ENCODE assay signal across 16 cellular contexts in the genomic region with DNA sequence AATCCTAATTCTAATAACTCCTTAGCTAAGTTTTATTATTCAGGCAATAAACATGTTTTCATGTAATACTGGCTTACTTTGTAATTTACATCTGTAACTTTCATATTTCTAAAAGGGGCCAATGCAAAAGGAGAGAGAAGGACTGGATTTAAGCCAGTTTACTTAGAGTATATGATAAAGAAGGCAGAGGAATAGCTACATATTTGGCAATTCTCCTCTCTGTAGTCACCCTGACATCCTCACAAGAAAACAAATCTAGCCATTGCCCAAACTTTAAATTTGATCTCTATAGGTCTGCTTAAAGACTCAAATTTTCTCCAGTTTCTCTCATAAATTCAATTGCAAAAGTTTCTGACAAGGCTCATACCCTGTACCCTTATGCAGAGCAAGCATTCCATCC. TPM values are rescaled to one million over a fixed set of nuclear protein-coding genes. Genes with fewer than 3 reads are reported as not detected.
A peak's percentile ranks its signal among the peaks of the same experiment; 100 is the strongest.
DNase-seq lines count a peak whose midpoint lies in the region; ATAC-seq and TF ChIP-seq lines count a peak whose summit lies in the region.
"Had no signal": no experiment of that assay in that cellular context is flagged by ENCODE, and none has a peak within 500 bp of the region (broad histone marks: within the 10 kb centered on the region; RNA-seq: fewer than 3 reads in every experiment).

No MANE protein-coding gene starts in this region.

- no peak for TF ChIP-seq CTCF in OCI-LY7 (conservative IDR thresholded peaks at IDR 0.05; ENCODE audit: low read length)
- no peak for TF ChIP-seq CTCF in dorsolateral prefrontal cortex (IDR thresholded peaks at IDR 0.05 in 54 of 56, conservative IDR thresholded peaks at IDR 0.05 in 2 of 56; ENCODE audit: low read depth in 1 of 56, partially characterized antibody in 56 of 56)
- TF ChIP-seq CTCF in transverse colon (IDR thresholded peaks at IDR 0.05): no peak

- no peak overlapping the region for H2AFZ ChIP-seq in OCI-LY7 (ENCODE audit: low read length)

- no peaks in the 10 kb centered on the region for H3K9me3 ChIP-seq in OCI-LY7 (ENCODE audit: low read length)
- no peaks in the 10 kb centered on the region for H3K9me3 ChIP-seq in muscle layer of duodenum (ENCODE audit: control insufficient read depth in 1 of 2, low read length in 2 of 2)
- no peaks in the 10 kb centered on the region for H3K9me3 ChIP-seq in transverse colon

- no peak for DNase-seq in OCI-LY7 (ENCODE audit: low spot score)
- no peak for DNase-seq in dorsolateral prefrontal cortex
- DNase-seq in transverse colon: no peak
- no peak for DNase-seq in NCI-H1092 treated with DMSO at 0.1 percent for 48 hours (lab: John Stamatoyannopoulos, UW)
- DNase-seq: activated CD4-positive, alpha-beta T cell treated with anti-CD3 and anti-CD28 coated beads for 48 hours; activated naive CD4-positive, alpha-beta T cell treated with anti-CD3 and anti-CD28 coated beads, Interleukin-2, amount 10 ng/mL, durations not matched to agents 7 days and 5 days; central memory CD4-positive, alpha-beta T cell; DND-41; endodermal cell; immature natural killer cell; NCI-H187; NCI-H510A; stimulated activated CD4-positive, alpha-beta T cell treated with anti-CD3 and anti-CD28 coated beads, Interleukin-15, amount 100 ng/mL, for 24 hours had no signal

- H3K27me3 ChIP-seq in dorsolateral prefrontal cortex (peaks cover 0 to 19% (median 0%) of the 10 kb centered on the region in 45 donors), muscle layer of duodenum (ENCODE audit: low read depth, low read length) (no peaks in the 10 kb centered on the region), transverse colon (no peaks in the 10 kb centered on the region)

- no peak for TF ChIP-seq EP300 in transverse colon (IDR thresholded peaks at IDR 0.05; ENCODE audit: low read depth)

- no peak for ATAC-seq in HG03135 (IDR thresholded peaks at IDR 0.05; ENCODE audit: unreplicated experiment)
- no peak for ATAC-seq in activated CD4-positive, CD25-positive, alpha-beta regulatory T cell treated with anti-CD3 and anti-CD28 coated beads, Interleukin-2, amount 50 U/mL, for 24 hours

- no TSS peak for BruUV-seq in OCI-LY7 (replicated peaks; lab: Mats Ljungman, UMichigan)

- H4K20me1 ChIP-seq in OCI-LY7 (ENCODE audit: insufficient read depth, low read length): no peaks in the 10 kb centered on the region

- TF ChIP-seq POLR2A in transverse colon (IDR thresholded peaks at IDR 0.05): no peak

- CTCF ChIA-PET in OCI-LY7 (lab: Charles Lee; ENCODE audit: unreplicated experiment): no interaction called here

- no peaks in the 10 kb centered on the region for H3K79me2 ChIP-seq in OCI-LY7 (ENCODE audit: insufficient read depth, low read depth, low read length)

- H3K36me3 ChIP-seq in OCI-LY7 (ENCODE audit: insufficient read depth, low read length) (no peaks in the 10 kb centered on the region), muscle layer of duodenum (ENCODE audit: control insufficient read depth in 1 of 2, insufficient read depth in 2 of 2, low read length in 2 of 2) (no peaks in the 10 kb centered on the region), transverse colon (no peaks in the 10 kb centered on the region)

- intact Hi-C loops in OCI-LY7 (cut with micrococcal nuclease; ENCODE audit: unreplicated experiment): no loop called here
- intact Hi-C loops in dorsolateral prefrontal cortex (cut with DNase I): loop anchor here in 1 of 2 donors (10.0 kb wide), 1 partner anchor 59 kb away; no protein-coding TSS in a partner anchor
- intact Hi-C loops in transverse colon (cut with DNase I; ENCODE audit: low total_unique reads): no loop called here

- POLR2A ChIA-PET in OCI-LY7 (lab: Charles Lee): interaction anchor here (0.5 to 0.8 kb wide), 2 partner anchors 14 to 32 kb away, joined by 3 read pairs; no protein-coding TSS in a partner anchor

- H3K9me2 ChIP-seq in OCI-LY7 (ENCODE audit: insufficient read depth, low read length): no peaks in the 10 kb centered on the region

- H3K4me2 ChIP-seq in OCI-LY7 (ENCODE audit: low read length): peak overlapping the region; percentile 10; the same call in 1 of the 2 replicates

- H3K4me1 ChIP-seq in OCI-LY7 (ENCODE audit: insufficient read depth, low read length, poor library complexity, severe bottlenecking) (no peaks in the 10 kb centered on the region), muscle layer of duodenum (ENCODE audit: control insufficient read depth in 1 of 2, insufficient read depth in 2 of 2, low read length in 2 of 2) (peaks cover 0 to 3% of the 10 kb centered on the region in 2 donors), transverse colon (no peaks in the 10 kb centered on the region)

- H3K4me3 ChIP-seq in OCI-LY7 (ENCODE audit: low read depth, low read length, poor library complexity, severe bottlenecking) (no peak overlapping the region), dorsolateral prefrontal cortex (peak overlapping the region in 40 of 59 donors; percentile 5 to 67 (median 58)), muscle layer of duodenum (ENCODE audit: low read depth in 1 of 2, low read length in 2 of 2) (peak overlapping the region; percentile 75 to 87), transverse colon (peak overlapping the region in 2 of 4 donors; percentile 42 to 45)

- H3K27ac ChIP-seq in OCI-LY7 (ENCODE audit: low read depth, low read length, poor library complexity, severe bottlenecking) (no peak overlapping the region), dorsolateral prefrontal cortex (peak overlapping the region in 1 of 59 donors; percentile 14), muscle layer of duodenum (ENCODE audit: low read length) (peak overlapping the region; percentile 6), transverse colon (peak overlapping the region in 3 of 4 donors; percentile 80 to 85 (median 83))

- in situ Hi-C loops in transverse colon (cut with MboI; ENCODE audit: low pct_ligation_motif_present in 1 of 4, low pct_unique_long_range_greater_than_20kb in 1 of 4, low sequenced_read_pairs in 3 of 4): no loop called here

RNA-seq across cellular contexts. Expression of a gene that starts 2.1 kb away (rescaled TPM):
- total RNA-seq in OCI-LY7 (2014; rRNA removed; shearing (Covaris generic)): not detected in 2 replicates
- total RNA-seq in OCI-LY7 (2022): not detected in 2 replicates
- 10 to 100 TPM in 85 of 120 experiments, 1 to 10 TPM in 35; 5.0 to 25.5 (median 11.7) TPM for total RNA-seq in dorsolateral prefrontal cortex
- 10 to 100 TPM in 1 of 4 donors, 1 to 10 TPM in 2, under 1 TPM in 1; 0.60 to 15.2 (median 4.4) TPM for total RNA-seq in transverse colon
- total RNA-seq: endodermal cell had no signal

RNA-seq across cellular contexts. Expression of a gene that starts 44.6 kb away (rescaled TPM):
- total RNA-seq in OCI-LY7 (2014; rRNA removed; shearing (Covaris generic)): not detected in 2 replicates
- total RNA-seq in OCI-LY7 (2022) (not detected in 2 replicates), dorsolateral prefrontal cortex (10 to 100 TPM in 111 of 120 experiments, 1 to 10 TPM in 9; 5.2 to 43.1 (median 16.0) TPM), transverse colon (not detected)
- total RNA-seq: endodermal cell had no signal

Comparison
In these comparisons a context has a peak if more than half of its experiments do, and no peak if none do; other contexts are left out.
1. RNA of a gene that starts 44.6 kb away (total RNA-seq): 5.2 to 43.1 TPM in dorsolateral prefrontal cortex; not detected in OCI-LY7 and not detected in transverse colon; every median in the first group is over 4 times any median in the second.